In genomic region chr1:37605806-37606474, GRCh38 we compare ENCODE assay signal across 23 cellular contexts. TPM values are rescaled to one million over a fixed set of nuclear protein-coding genes. Genes with fewer than 3 reads are reported as not detected.
DNase-seq lines count a peak whose midpoint lies in the region; ATAC-seq and TF ChIP-seq lines count a peak whose summit lies in the region.
"Had no signal": no experiment of that assay in that cellular context is flagged by ENCODE, and none has a peak within 500 bp of the region (broad histone marks: within the 10 kb centered on the region; RNA-seq: fewer than 3 reads in every experiment).

No MANE protein-coding gene starts in this region.

- no peaks in the 10 kb centered on the region for H3K4me1 Mint-ChIP-seq in Calu3 (ENCODE audit: low read depth, unreplicated experiment)
- H3K4me1 Mint-ChIP-seq: activated naive CD8-positive, alpha-beta T cell treated with anti-CD3 and anti-CD28 coated beads, Interleukin-2, amount 10 ng/mL, durations not matched to agents 7 days and 5 days had no signal

- peaks cover 10% of the 10 kb centered on the region for H3K27me3 Mint-ChIP-seq in Calu3 (ENCODE audit: unreplicated experiment)

- H3K36me3 Mint-ChIP-seq in Calu3 (ENCODE audit: insufficient read depth, unreplicated experiment): no peaks in the 10 kb centered on the region
- H3K36me3 Mint-ChIP-seq: activated naive CD8-positive, alpha-beta T cell treated with anti-CD3 and anti-CD28 coated beads, Interleukin-2, amount 10 ng/mL, durations not matched to agents 7 days and 5 days; CD4-positive, CD25-positive, alpha-beta regulatory T cell had no signal

- peaks cover 33% of the 10 kb centered on the region for H3K27me3 ChIP-seq in adipocyte (replicated peaks; ENCODE audit: control insufficient read depth, insufficient read depth, low read length)

- no peaks in the 10 kb centered on the region for H3K9me3 Mint-ChIP-seq in Calu3 (ENCODE audit: low read depth, unreplicated experiment)
- H3K9me3 Mint-ChIP-seq: activated naive CD8-positive, alpha-beta T cell treated with anti-CD3 and anti-CD28 coated beads, Interleukin-2, amount 10 ng/mL, durations not matched to agents 7 days and 5 days; activated T-helper 17 cell treated with anti-CD3 and anti-CD28 coated beads, Interleukin-2, amount 50 U/mL, for 72 hours had no signal

- no peaks in the 10 kb centered on the region for H3K36me3 ChIP-seq in adipocyte (ENCODE audit: control insufficient read depth, insufficient read depth, low read length, severe bottlenecking)

- H3K27ac Mint-ChIP-seq in Calu3 (ENCODE audit: unreplicated experiment): no peak overlapping the region
- H3K27ac Mint-ChIP-seq: activated naive CD8-positive, alpha-beta T cell treated with anti-CD3 and anti-CD28 coated beads, Interleukin-2, amount 10 ng/mL, durations not matched to agents 7 days and 5 days; activated T-helper 17 cell treated with anti-CD3 and anti-CD28 coated beads, Interleukin-2, amount 50 U/mL, for 72 hours; CD4-positive, CD25-positive, alpha-beta regulatory T cell had no signal

- CTCF ChIA-PET in Calu3 (lab: Charles Lee): interaction anchor here (0.5 to 0.6 kb wide), 2 partner anchors 240 to 1035 kb away, joined by 3 to 7 read pairs; no protein-coding TSS in a partner anchor

- peak overlapping the region; percentile 27 for H3K4me3 ChIP-seq in AG10803 (ENCODE audit: low read length)
- H3K4me3 ChIP-seq in adipocyte (ENCODE audit: low read length): peak overlapping the region; percentile 31
- H3K4me3 ChIP-seq in skin epidermis: no peak overlapping the region
- H3K4me3 ChIP-seq: A549 had no signal

- no peak for ATAC-seq in HG02798 (IDR thresholded peaks at IDR 0.05; ENCODE audit: poor library complexity, unreplicated experiment)
- ATAC-seq in GM19035 (IDR thresholded peaks at IDR 0.05; ENCODE audit: unreplicated experiment): no peak
- ATAC-seq: A549; activated T-helper 17 cell treated with anti-CD3 and anti-CD28 coated beads, Interleukin-2, amount 50 U/mL, for 72 hours; left lobe of liver had no signal

- TF ChIP-seq CTCF in AG10803 (conservative IDR thresholded peaks at IDR 0.05; ENCODE audit: low read length) (no peak), Calu3 (IDR thresholded peaks at IDR 0.05; ENCODE audit: unreplicated experiment) (no peak)

- peaks cover 10% of the 10 kb centered on the region for H3K4me1 ChIP-seq in adipocyte (ENCODE audit: control insufficient read depth, insufficient read depth, low read length)
- H3K4me1 ChIP-seq: A549 had no signal

- DNase-seq in AG10803 (ENCODE audit: low read depth) (peak; percentile 90), adipocyte (ENCODE audit: low read depth) (no peak), iris pigment epithelial cell (ENCODE audit: low read depth) (peak; percentile 4), Calu3 (no peak), NCI-H1436 (lab: John Stamatoyannopoulos, UW) (no peak)
- DNase-seq: activated CD4-positive, alpha-beta T cell treated with anti-CD3 and anti-CD28 coated beads for 4 hours; activated naive CD8-positive, alpha-beta T cell treated with anti-CD3 and anti-CD28 coated beads, Interleukin-2, amount 10 ng/mL, durations not matched to agents 7 days and 5 days; CD4-positive, CD25-positive, alpha-beta regulatory T cell; DMS53; KG1; NCI-H1105; NCI-H2107; NCI-H526 treated with DMSO at 0.1 percent for 48 hours had no signal

- no peak overlapping the region for H3K4me3 Mint-ChIP-seq in Calu3 (ENCODE audit: low read depth, unreplicated experiment)
- H3K4me3 Mint-ChIP-seq: activated naive CD8-positive, alpha-beta T cell treated with anti-CD3 and anti-CD28 coated beads, Interleukin-2, amount 10 ng/mL, durations not matched to agents 7 days and 5 days; activated T-helper 17 cell treated with anti-CD3 and anti-CD28 coated beads, Interleukin-2, amount 50 U/mL, for 72 hours; CD4-positive, CD25-positive, alpha-beta regulatory T cell had no signal

- no peaks in the 10 kb centered on the region for H3K9me3 ChIP-seq in adipocyte (ENCODE audit: control insufficient read depth, low read length)
- H3K9me3 ChIP-seq: A549 had no signal

- peak overlapping the region in 11 of 21 experiments; percentile 9 to 70 (median 26) for H3K27ac ChIP-seq in skin epidermis
- H3K27ac ChIP-seq: A549 had no signal

- peak overlapping the region; percentile 33 for H3K9ac ChIP-seq in adipocyte (ENCODE audit: low read length)

- intact Hi-C loops in Calu3 (cut with micrococcal nuclease; ENCODE audit: unreplicated experiment): no loop called here

- BruUV-seq in Calu3 (replicated peaks; lab: Mats Ljungman, UMichigan): no TSS peak

RNA-seq across cellular contexts. Expression of gene GNL2, which starts 10.2 kb away (rescaled TPM):
- 74.7 and 75.0 TPM in 2 replicates for total RNA-seq in Calu3 (2022)

RNA-seq across cellular contexts. Expression of gene RSPO1, which starts 28.8 kb away (rescaled TPM):
- not detected in 2 replicates for total RNA-seq in Calu3 (2022)
- total RNA-seq: activated naive CD8-positive, alpha-beta T cell treated with anti-CD3 and anti-CD28 coated beads, Interleukin-2, amount 10 ng/mL, durations not matched to agents 7 days and 5 days; activated T-helper 17 cell treated with anti-CD3 and anti-CD28 coated beads, Interleukin-2, amount 50 U/mL, for 72 hours; bronchial epithelial cell; CD4-positive, CD25-positive, alpha-beta regulatory T cell; dermis microvascular lymphatic vessel endothelial cell; glomerular endothelial cell; left lobe of liver; mononuclear cell had no signal

RNA-seq across cellular contexts. Expression of gene DNALI1, which starts 49.2 kb away (rescaled TPM):
- 4.8 and 5.2 TPM in 2 replicates for total RNA-seq in Calu3 (2022)

RNA-seq across cellular contexts. Expression of gene SNIP1, which starts 51.8 kb away (rescaled TPM):
- total RNA-seq in Calu3 (2022): 21.0 and 25.7 TPM in 2 replicates

Comparison
In these comparisons a context has a peak if more than half of its experiments do, and no peak if none do; other contexts are left out.
1. DNase-seq: peak in AG10803 (single experiment) and iris pigment epithelial cell (single experiment); none in adipocyte (single experiment), Calu3 (single experiment) and NCI-H1436 (single experiment).
2. H3K4me3 ChIP-seq: peak in AG10803 (single experiment) and adipocyte (single experiment); none in skin epidermis (0 of 7).